ENCODE assay signal across 1 cellular context in genomic region chrX:49876750-49877149, GRCh38.
TF ChIP-seq lines count a peak whose summit lies in the region.

No MANE protein-coding gene starts in this region.

TF ChIP-seq in HepG2, 621 proteins besides CTCF, POLR2A, EP300 and RAD21 (continued from another document):
- no peak for TF ChIP-seq ZBED4 (CRISPR knock-in tag; IDR thresholded peaks at IDR 0.05; ENCODE audit: borderline replicate concordance)
- peak; percentile 31; the same call in 1 of the 2 replicates for TF ChIP-seq SMC3 (IDR thresholded peaks at IDR 0.05; ENCODE audit: low read length)
- TF ChIP-seq, protein P1, sequence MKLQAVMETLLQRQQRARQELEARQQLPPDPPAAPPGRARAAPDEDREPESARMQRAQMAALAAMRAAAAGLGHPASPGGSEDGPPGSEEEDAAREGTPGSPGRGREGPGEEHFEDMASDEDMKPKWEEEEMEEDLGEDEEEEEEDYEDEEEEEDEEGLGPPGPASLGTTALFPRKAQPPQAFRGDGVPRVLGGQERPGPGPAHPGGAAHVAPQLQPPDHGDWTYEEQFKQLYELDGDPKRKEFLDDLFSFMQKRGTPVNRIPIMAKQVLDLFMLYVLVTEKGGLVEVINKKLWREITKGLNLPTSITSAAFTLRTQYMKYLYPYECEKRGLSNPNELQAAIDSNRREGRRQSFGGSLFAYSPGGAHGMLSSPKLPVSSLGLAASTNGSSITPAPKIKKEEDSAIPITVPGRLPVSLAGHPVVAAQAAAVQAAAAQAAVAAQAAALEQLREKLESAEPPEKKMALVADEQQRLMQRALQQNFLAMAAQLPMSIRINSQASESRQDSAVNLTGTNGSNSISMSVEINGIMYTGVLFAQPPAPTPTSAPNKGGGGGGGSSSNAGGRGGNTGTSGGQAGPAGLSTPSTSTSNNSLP (IDR thresholded peaks at IDR 0.05; ENCODE audit: low read depth, low read length) = peak; percentile 58
- no peak for TF ChIP-seq ZNF761 (CRISPR knock-in tag; conservative IDR thresholded peaks at IDR 0.05)
